18 cellular contexts compared by ENCODE assay signal in the genomic region with DNA sequence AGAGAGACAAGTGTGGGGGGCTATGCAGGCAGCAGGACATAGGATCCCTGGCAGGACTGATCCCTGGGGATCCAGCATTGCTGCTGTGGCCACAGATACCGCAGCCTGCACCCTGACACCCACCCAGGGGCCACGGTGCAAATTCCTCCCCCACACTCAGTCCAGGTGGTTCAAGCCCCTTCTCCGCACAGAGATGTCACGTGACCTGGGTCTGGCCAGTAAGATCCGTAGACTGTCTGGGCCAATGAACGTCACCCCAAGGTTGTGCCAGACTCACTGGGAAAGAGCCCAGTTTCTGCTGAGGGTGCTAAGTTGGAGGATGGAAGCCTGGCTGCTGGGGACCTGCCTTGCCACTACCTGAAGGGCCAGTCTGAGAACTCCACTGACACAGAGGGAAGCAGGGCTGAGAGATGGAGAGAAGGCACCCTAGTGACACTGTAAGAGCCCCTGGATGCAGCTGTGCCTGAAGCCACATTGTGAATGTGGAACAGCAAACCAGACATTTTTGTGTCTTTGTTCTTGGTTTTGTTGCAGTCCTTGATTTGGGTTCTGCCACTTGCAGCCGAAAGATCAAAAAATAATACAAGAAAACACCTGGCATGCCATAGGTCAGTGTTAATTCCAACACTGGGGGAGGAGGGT.
DNase-seq lines count a peak whose midpoint lies in the region; ATAC-seq, FAIRE-seq and TF ChIP-seq lines count a peak whose summit lies in the region.
"Had no signal": no experiment of that assay in that cellular context is flagged by ENCODE, and none has a peak within 500 bp of the region (broad histone marks: within the 10 kb centered on the region; RNA-seq: fewer than 3 reads in every experiment).

No MANE protein-coding gene starts in this region.

- no peak overlapping the region for H3K4me2 ChIP-seq in GM12878 (ENCODE audit: control insufficient read depth, insufficient read depth)
- no peak overlapping the region for H3K4me2 ChIP-seq in neuronal stem cell (ENCODE audit: insufficient read depth, low read length, poor library complexity, severe bottlenecking)

- H3K36me3 ChIP-seq in BE2C (no peaks in the 10 kb centered on the region), GM12878 (ENCODE audit: control insufficient read depth in 2 of 2, insufficient read depth in 2 of 2, low read length in 1 of 2) (no peaks in the 10 kb centered on the region), neuronal stem cell (replicated peaks in 1 of 2; ENCODE audit: control insufficient read depth in 2 of 2, insufficient read depth in 2 of 2, low read length in 2 of 2) (no peaks in the 10 kb centered on the region)
- H3K36me3 ChIP-seq in CD8-positive, alpha-beta memory T cell (ENCODE audit: insufficient read depth, low read length), result no peaks in the 10 kb centered on the region

- no TSS peak for BruUV-seq in GM12878 (replicated peaks; lab: Mats Ljungman, UMichigan)

- H3K4me3 Mint-ChIP-seq in CD8-positive, alpha-beta memory T cell, result no peak overlapping the region
- no peak overlapping the region for H3K4me3 Mint-ChIP-seq in activated CD4-positive, alpha-beta T cell treated with anti-CD3 and anti-CD28 coated beads for 36 hours
- H3K4me3 Mint-ChIP-seq: CD4-positive, alpha-beta memory T cell; HFFc6 had no signal

- H3K27me3 ChIP-seq in BE2C (no peaks in the 10 kb centered on the region), GM12878 (replicated peaks in 1 of 2; ENCODE audit: control insufficient read depth in 2 of 2, insufficient read depth in 2 of 2, low read length in 1 of 2) (no peaks in the 10 kb centered on the region), neuronal stem cell (ENCODE audit: control insufficient read depth in 3 of 3, insufficient read depth in 3 of 3, low read depth in 1 of 3, low read length in 3 of 3) (peaks cover 0 to 20% (median 2%) of the 10 kb centered on the region in 3 experiments)
- H3K27me3 ChIP-seq in CD8-positive, alpha-beta memory T cell (ENCODE audit: insufficient read depth, low read length, poor library complexity, severe bottlenecking), result no peaks in the 10 kb centered on the region

- H4K8ac ChIP-seq in neuronal stem cell (ENCODE audit: low read depth, low read length), result no peak overlapping the region

- POLR2A ChIA-PET in GM12878 (lab: Charles Lee), result no interaction called here
- POLR2A ChIA-PET in CD8-positive, alpha-beta memory T cell (lab: Charles Lee), result no interaction called here
- POLR2A ChIA-PET in activated CD4-positive, alpha-beta T cell treated with anti-CD3 and anti-CD28 coated beads for 36 hours (lab: Charles Lee), result no interaction called here

- H3K27me3 Mint-ChIP-seq in CD8-positive, alpha-beta memory T cell, result peaks cover 9 to 11% of the 10 kb centered on the region in 2 donors
- no peaks in the 10 kb centered on the region for H3K27me3 Mint-ChIP-seq in activated CD4-positive, alpha-beta T cell treated with anti-CD3 and anti-CD28 coated beads for 36 hours

- no peak overlapping the region for H3K23ac ChIP-seq in neuronal stem cell (ENCODE audit: low read depth, low read length, poor library complexity)

- H3K27ac Mint-ChIP-seq in CD8-positive, alpha-beta memory T cell, result peak overlapping the region in 1 of 8 donors; percentile 84
- H3K27ac Mint-ChIP-seq in activated CD4-positive, alpha-beta T cell treated with anti-CD3 and anti-CD28 coated beads for 36 hours, result no peak overlapping the region
- H3K27ac Mint-ChIP-seq: CD4-positive, alpha-beta memory T cell; HFFc6 had no signal

- SMC1A ChIA-PET in GM12878 (lab: Charles Lee; ENCODE audit: uncharacterized antibody, unreplicated experiment), result no interaction called here

- H3K27ac ChIP-seq in GM12878 (ENCODE audit: control insufficient read depth, insufficient read depth) (no peak overlapping the region), neuronal stem cell (replicated peaks; ENCODE audit: low read length) (no peak overlapping the region)
- H3K27ac ChIP-seq in CD8-positive, alpha-beta memory T cell (ENCODE audit: low read depth, low read length), result no peak overlapping the region
- H3K27ac ChIP-seq: SK-N-MC had no signal

- TF ChIP-seq RAD21 in Ishikawa (IDR thresholded peaks at IDR 0.05; ENCODE audit: low read depth), result no peak
- no peak for TF ChIP-seq RAD21 in GM12878 (IDR thresholded peaks at IDR 0.05; ENCODE audit: insufficient read depth, low read depth, low read length)

- no peak overlapping the region for H2AFZ ChIP-seq in GM12878 (ENCODE audit: control insufficient read depth, low read depth, low read length)
- no peak overlapping the region for H2AFZ ChIP-seq in neuronal stem cell (ENCODE audit: low read length)

- no peak overlapping the region for H3K14ac ChIP-seq in neuronal stem cell (ENCODE audit: low read length)

- H3K18ac ChIP-seq in neuronal stem cell (ENCODE audit: low read length), result no peak overlapping the region

- H3K9ac ChIP-seq in GM12878 (ENCODE audit: control insufficient read depth, insufficient read depth, low read length), result no peak overlapping the region
- H3K9ac ChIP-seq in neuronal stem cell (ENCODE audit: low read depth, low read length, poor library complexity), result no peak overlapping the region

- H3K79me1 ChIP-seq in neuronal stem cell (ENCODE audit: low read depth, low read length), result no peaks in the 10 kb centered on the region

- TF ChIP-seq EP300 in Ishikawa (IDR thresholded peaks at IDR 0.05; ENCODE audit: borderline replicate concordance), result no peak
- TF ChIP-seq EP300 in GM12878 (IDR thresholded peaks at IDR 0.05; ENCODE audit: borderline replicate concordance in 1 of 2, control insufficient read depth in 1 of 2, low read depth in 2 of 2, low read length in 2 of 2), result no peak

- CTCF ChIA-PET in GM12878 (lab: Yijun Ruan, JAX), result no interaction called here
- CTCF ChIA-PET in CD8-positive, alpha-beta memory T cell (lab: Charles Lee), result no interaction called here
- CTCF ChIA-PET in activated CD4-positive, alpha-beta T cell treated with anti-CD3 and anti-CD28 coated beads for 36 hours (lab: Charles Lee), result no interaction called here

- FAIRE-seq in GM12878 (lab: Jason Lieb, UNC), result no peak
- FAIRE-seq: H54 had no signal

- H3K4me1 ChIP-seq in BE2C, result no peaks in the 10 kb centered on the region
- H3K4me1 ChIP-seq in GM12878 (ENCODE audit: control insufficient read depth, insufficient read depth, low read length), result no peaks in the 10 kb centered on the region
- H3K4me1 ChIP-seq in neuronal stem cell (ENCODE audit: control insufficient read depth in 2 of 2, insufficient read depth in 1 of 2, low read depth in 1 of 2, low read length in 2 of 2), result peaks cover 0 to 5% of the 10 kb centered on the region in 2 donors
- H3K4me1 ChIP-seq in CD8-positive, alpha-beta memory T cell (ENCODE audit: insufficient read depth, low read length), result no peaks in the 10 kb centered on the region

- H4K20me1 ChIP-seq in GM12878 (ENCODE audit: control insufficient read depth, insufficient read depth), result no peaks in the 10 kb centered on the region

- H3K4me3 ChIP-seq in BE2C (ENCODE audit: low read depth, low read length) (no peak overlapping the region), GM12878 (no peak overlapping the region), neuronal stem cell (ENCODE audit: low read length in 2 of 2) (no peak overlapping the region)
- H3K4me3 ChIP-seq in CD8-positive, alpha-beta memory T cell (ENCODE audit: low read length), result no peak overlapping the region
- H3K4me3 ChIP-seq: SK-N-MC had no signal

- intact Hi-C loops in GM12878 (cut with micrococcal nuclease; ENCODE audit: unreplicated experiment), result no loop called here
- intact Hi-C loops in activated CD4-positive, alpha-beta T cell treated with anti-CD3 and anti-CD28 coated beads for 36 hours (cut with DNase I, micrococcal nuclease), result no loop called here

- no peak overlapping the region for H2BK5ac ChIP-seq in neuronal stem cell (ENCODE audit: low read length)

- no peak for ATAC-seq in GM12878
- no peak for ATAC-seq in activated CD4-positive, alpha-beta T cell treated with anti-CD3 and anti-CD28 coated beads for 36 hours

- H3K9me3 ChIP-seq in BE2C (no peaks in the 10 kb centered on the region; the same call in 1 of the 2 replicates), GM12878 (replicated peaks; ENCODE audit: control insufficient read depth, insufficient read depth, low read length) (no peaks in the 10 kb centered on the region; the same call in 2 of the 3 replicates), neuronal stem cell (replicated peaks in 1 of 2; ENCODE audit: control insufficient read depth in 2 of 2, insufficient read depth in 1 of 2, low read depth in 1 of 2, low read length in 2 of 2) (peaks cover 0 to 2% of the 10 kb centered on the region in 2 donors)
- no peaks in the 10 kb centered on the region for H3K9me3 ChIP-seq in CD8-positive, alpha-beta memory T cell (ENCODE audit: low read length)

- 21% methylated on average over 7 of the region's 7 CpGs for WGBS in GM12878 (ENCODE audit: insufficient coverage, insufficient replicate concordance, low lambda C conversion rate, missing lambda C conversion rate)
- WGBS in neuronal stem cell (ENCODE audit: extremely low coverage in 2 of 2, insufficient read length in 2 of 2, insufficient replicate concordance in 1 of 2), 2 donors, result no CpG with 5 or more reads among the region's 7 CpGs

- H3K4me1 Mint-ChIP-seq in CD8-positive, alpha-beta memory T cell, result no peaks in the 10 kb centered on the region
- H3K4me1 Mint-ChIP-seq in activated CD4-positive, alpha-beta T cell treated with anti-CD3 and anti-CD28 coated beads for 36 hours, result no peaks in the 10 kb centered on the region
- H3K4me1 Mint-ChIP-seq: CD4-positive, alpha-beta memory T cell had no signal

- TF ChIP-seq POLR2A in GM12878 (IDR thresholded peaks at IDR 0.05; ENCODE audit: low read depth, low read length), result no peak

- in situ Hi-C loops in GM12878 (cut with MboI), result no loop called here

- no peaks in the 10 kb centered on the region for H3K79me2 ChIP-seq in GM12878 (ENCODE audit: control insufficient read depth, insufficient read depth, low read length)

- H3K36me3 Mint-ChIP-seq in CD8-positive, alpha-beta memory T cell, result no peaks in the 10 kb centered on the region
- no peaks in the 10 kb centered on the region for H3K36me3 Mint-ChIP-seq in activated CD4-positive, alpha-beta T cell treated with anti-CD3 and anti-CD28 coated beads for 36 hours (ENCODE audit: low read depth)
- H3K36me3 Mint-ChIP-seq: CD4-positive, alpha-beta memory T cell had no signal

- no peak overlapping the region for H3K4ac ChIP-seq in neuronal stem cell (ENCODE audit: low read length)

- TF ChIP-seq CTCF in BE2C (IDR thresholded peaks at IDR 0.05; ENCODE audit: low read depth, low read length) (no peak), GM12878 (IDR thresholded peaks at IDR 0.05 in 2 of 3, conservative IDR thresholded peaks at IDR 0.05 in 1 of 3; ENCODE audit: control insufficient read depth in 2 of 3, extremely low read depth in 1 of 3, insufficient read depth in 1 of 3, low read depth in 3 of 3, low read length in 3 of 3) (no peak)

- H2BK120ac ChIP-seq in neuronal stem cell (ENCODE audit: low read depth, low read length), result no peak overlapping the region

- no peak overlapping the region for H4K91ac ChIP-seq in neuronal stem cell (ENCODE audit: low read depth, low read length, poor library complexity)

- RAD21 ChIA-PET in GM12878 (lab: Charles Lee; ENCODE audit: unreplicated experiment), result no interaction called here

- DNase-seq in BE2C (peak; percentile 1), GM12878 (ENCODE audit: low read depth, low spot score) (no peak), neuronal stem cell (ENCODE audit: low spot score) (no peak), hypothalamus (lab: John Stamatoyannopoulos, UW) (no peak), activated gamma-delta T cell (lab: John Stamatoyannopoulos, UW) (no peak)
- no peak for DNase-seq in CD8-positive, alpha-beta memory T cell
- no peak for DNase-seq in activated CD4-positive, alpha-beta T cell treated with anti-CD3 and anti-CD28 coated beads for 36 hours
- DNase-seq: ACHN; AML-193; CD4-positive, alpha-beta memory T cell; HFFc6; Kasumi-1; NCI-H187; NCI-H446 treated with DMSO at 0.1 percent for 48 hours; NK-92 treated with Interleukin-12 subunit alpha and Interleukin-12 subunit beta, amount 100 ng/mL, for 24 hours had no signal

- no peak overlapping the region for H2BK12ac ChIP-seq in neuronal stem cell (ENCODE audit: low read length)

- H2AK5ac ChIP-seq in neuronal stem cell (ENCODE audit: low read depth, low read length), result peak overlapping the region; percentile 32

- peaks cover 0 to 3% (median 0%) of the 10 kb centered on the region in 5 donors for H3K9me3 Mint-ChIP-seq in CD8-positive, alpha-beta memory T cell
- H3K9me3 Mint-ChIP-seq in activated CD4-positive, alpha-beta T cell treated with anti-CD3 and anti-CD28 coated beads for 36 hours (ENCODE audit: low read depth), result no peaks in the 10 kb centered on the region
- H3K9me3 Mint-ChIP-seq: HFFc6 had no signal

- no peak overlapping the region for H2BK15ac ChIP-seq in neuronal stem cell (ENCODE audit: low read length)
